In the genomic region with DNA sequence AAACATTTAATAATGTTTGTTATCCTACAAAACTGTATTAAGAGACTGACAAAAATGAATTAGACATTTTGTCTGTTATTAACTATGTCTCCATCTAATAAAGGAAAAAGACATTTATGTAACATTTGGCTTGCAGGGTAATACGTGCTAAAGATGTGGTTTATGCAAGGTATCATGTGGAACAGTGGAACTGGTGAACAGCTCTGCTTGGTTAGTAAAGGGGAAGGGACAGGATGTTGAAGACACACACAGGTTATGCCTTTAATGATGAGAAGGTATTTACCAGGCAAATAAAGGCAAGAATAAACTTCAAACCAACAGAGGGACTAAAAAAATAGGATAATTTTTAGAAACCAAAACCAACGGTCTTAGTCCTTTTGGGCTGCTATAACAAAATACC, we compare ENCODE assay signal across 17 cellular contexts.
DNase-seq lines count a peak whose midpoint lies in the region; ATAC-seq and TF ChIP-seq lines count a peak whose summit lies in the region.
"Had no signal": no experiment of that assay in that cellular context is flagged by ENCODE, and none has a peak within 500 bp of the region (broad histone marks: within the 10 kb centered on the region; RNA-seq: fewer than 3 reads in every experiment).

No MANE protein-coding gene starts in this region.

- no peaks in the 10 kb centered on the region for H3K36me3 Mint-ChIP-seq in endothelial cell (ENCODE audit: low read depth, unreplicated experiment)
- no peaks in the 10 kb centered on the region for H3K36me3 Mint-ChIP-seq in activated naive CD8-positive, alpha-beta T cell treated with anti-CD3 and anti-CD28 coated beads for 36 hours
- H3K36me3 Mint-ChIP-seq: CD14-positive monocyte; CD4-positive, alpha-beta memory T cell had no signal

- H3K9me3 Mint-ChIP-seq in endothelial cell (ENCODE audit: unreplicated experiment) = no peaks in the 10 kb centered on the region
- no peaks in the 10 kb centered on the region for H3K9me3 Mint-ChIP-seq in activated naive CD8-positive, alpha-beta T cell treated with anti-CD3 and anti-CD28 coated beads for 36 hours
- H3K9me3 Mint-ChIP-seq: CD4-positive, alpha-beta memory T cell; GM23338 had no signal

- H3K4me1 Mint-ChIP-seq in endothelial cell (ENCODE audit: unreplicated experiment) = peaks cover 22% of the 10 kb centered on the region
- no peaks in the 10 kb centered on the region for H3K4me1 Mint-ChIP-seq in activated naive CD8-positive, alpha-beta T cell treated with anti-CD3 and anti-CD28 coated beads for 36 hours
- H3K4me1 Mint-ChIP-seq: GM23338 had no signal

- ATAC-seq in GM18867 (IDR thresholded peaks at IDR 0.05; ENCODE audit: unreplicated experiment) (peak; percentile 66), HG02610 (IDR thresholded peaks at IDR 0.05; ENCODE audit: unreplicated experiment) (peak; percentile 55), HG03378 (IDR thresholded peaks at IDR 0.05; ENCODE audit: unreplicated experiment) (peak; percentile 52), GM18502 (IDR thresholded peaks at IDR 0.05; ENCODE audit: poor library complexity, unreplicated experiment) (no peak)
- ATAC-seq: GM23338 had no signal

- H3K27ac Mint-ChIP-seq in endothelial cell (ENCODE audit: unreplicated experiment) = peak overlapping the region; percentile 62
- no peak overlapping the region for H3K27ac Mint-ChIP-seq in activated naive CD8-positive, alpha-beta T cell treated with anti-CD3 and anti-CD28 coated beads for 36 hours
- H3K27ac Mint-ChIP-seq: CD14-positive monocyte; CD4-positive, alpha-beta memory T cell; GM23338 had no signal

- H3K27me3 Mint-ChIP-seq in endothelial cell (ENCODE audit: unreplicated experiment) = no peaks in the 10 kb centered on the region
- no peaks in the 10 kb centered on the region for H3K27me3 Mint-ChIP-seq in activated naive CD8-positive, alpha-beta T cell treated with anti-CD3 and anti-CD28 coated beads for 36 hours
- H3K27me3 Mint-ChIP-seq: CD4-positive, alpha-beta memory T cell had no signal

- no peak for TF ChIP-seq CTCF in endothelial cell (IDR thresholded peaks at IDR 0.05; ENCODE audit: unreplicated experiment)

- H3K4me3 Mint-ChIP-seq in endothelial cell (ENCODE audit: unreplicated experiment) = no peak overlapping the region
- no peak overlapping the region for H3K4me3 Mint-ChIP-seq in activated naive CD8-positive, alpha-beta T cell treated with anti-CD3 and anti-CD28 coated beads for 36 hours
- H3K4me3 Mint-ChIP-seq: CD14-positive monocyte; CD4-positive, alpha-beta memory T cell; GM23338 had no signal

- no peak for DNase-seq in endothelial cell (ENCODE audit: low spot score)
- no peak for DNase-seq in RKO (ENCODE audit: low spot score)
- no peak for DNase-seq in activated naive CD8-positive, alpha-beta T cell treated with anti-CD3 and anti-CD28 coated beads for 36 hours
- DNase-seq: 8988T; CD4-positive, alpha-beta memory T cell; DMS153; DMS79; GF-D8; HCEC 1CT; Kasumi-1; KG1 had no signal
